ENCODE assay signal across 1 cellular context in genomic region chr16:89446136-89446974, GRCh38.
TF ChIP-seq lines count a peak whose summit lies in the region.

No MANE protein-coding gene starts in this region.

TF ChIP-seq in HEK293, 187 proteins besides CTCF, POLR2A, EP300 and RAD21 (continued from another document):
- TF ChIP-seq ZFHX2 (tag by site-specific recombination; conservative IDR thresholded peaks at IDR 0.05): peak; percentile 85
- no peak for TF ChIP-seq ZBTB10 (tag by site-specific recombination; IDR thresholded peaks at IDR 0.05)
- 0 out of 2 replicates have a peak, but pooled peaks have one; percentile 8 for TF ChIP-seq ZBTB48 (tag by site-specific recombination; IDR thresholded peaks at IDR 0.05)
- 0 out of 2 replicates have a peak, but pooled peaks have one; percentile 13 for TF ChIP-seq GLIS2 (tag by site-specific recombination; IDR thresholded peaks at IDR 0.05)
